In genomic region chr6:3960754-3961361, GRCh38 we compare ENCODE assay signal across 1 cellular context.
TF ChIP-seq lines count a peak whose summit lies in the region.

No MANE protein-coding gene starts in this region.

TF ChIP-seq in IMR-90, 13 proteins besides CTCF, POLR2A, EP300 and RAD21:
- TF ChIP-seq USF2 (IDR thresholded peaks at IDR 0.05; ENCODE audit: low read depth, low read length) (no peak), MAZ (IDR thresholded peaks at IDR 0.05; ENCODE audit: borderline replicate concordance, low read depth, low read length) (no peak), CEBPB (IDR thresholded peaks at IDR 0.05; ENCODE audit: low read depth, low read length) (no peak), MXI1 (IDR thresholded peaks at IDR 0.05; ENCODE audit: borderline replicate concordance, low read depth, low read length) (no peak), SMC3 (IDR thresholded peaks at IDR 0.05; ENCODE audit: low read depth, low read length) (no peak), BHLHE40 (IDR thresholded peaks at IDR 0.05; ENCODE audit: low read depth, low read length) (no peak), MAFK (IDR thresholded peaks at IDR 0.05; ENCODE audit: low read depth, low read length) (no peak), RFX5 (IDR thresholded peaks at IDR 0.05; ENCODE audit: low read depth, low read length) (no peak), CHD1 (IDR thresholded peaks at IDR 0.05; ENCODE audit: low read depth, low read length) (no peak), NFE2L2 (IDR thresholded peaks at IDR 0.05; ENCODE audit: low read depth, low read length) (no peak), ELK1 (IDR thresholded peaks at IDR 0.05; ENCODE audit: borderline replicate concordance, low read depth, low read length) (no peak), RCOR1 (IDR thresholded peaks at IDR 0.05; ENCODE audit: insufficient replicate concordance, low read length) (no peak), FOS (IDR thresholded peaks at IDR 0.05; ENCODE audit: low read depth, low read length) (no peak)
